In genomic region chr7:143416565-143417149, GRCh38 we compare ENCODE assay signal across 9 cellular contexts. TPM values are rescaled to one million over a fixed set of nuclear protein-coding genes. Genes with fewer than 3 reads are reported as not detected.
DNase-seq lines count a peak whose midpoint lies in the region; ATAC-seq and TF ChIP-seq lines count a peak whose summit lies in the region.
"Had no signal": no experiment of that assay in that cellular context is flagged by ENCODE, and none has a peak within 500 bp of the region (broad histone marks: within the 10 kb centered on the region; RNA-seq: fewer than 3 reads in every experiment).

No MANE protein-coding gene starts in this region.

- peaks cover 70% of the 10 kb centered on the region for H3K4me1 Mint-ChIP-seq in WTC11

- H3K4me1 ChIP-seq in left ventricle myocardium inferior (peaks cover under 1% of the 10 kb centered on the region), suprapubic skin (peaks cover 11% of the 10 kb centered on the region)

- peak; percentile 51 for TF ChIP-seq CTCF in WTC11 (IDR thresholded peaks at IDR 0.05)
- peak; percentile 85 for TF ChIP-seq CTCF in left ventricle myocardium inferior (IDR thresholded peaks at IDR 0.05; ENCODE audit: borderline replicate concordance)
- peak; percentile 65 to 74 for TF ChIP-seq CTCF in suprapubic skin (IDR thresholded peaks at IDR 0.05)

- DNase-seq in COR-L47 (lab: John Stamatoyannopoulos, UW): peak; percentile 40
- peak; percentile 50 for DNase-seq in GM19240 (ENCODE audit: insufficient read length, low spot score)
- DNase-seq in NCI-H1092 treated with DMSO at 0.1 percent for 48 hours (lab: John Stamatoyannopoulos, UW): peak; percentile 33
- no peak for DNase-seq in WTC11 (ENCODE audit: low spot score)
- no peak for DNase-seq in left ventricle myocardium inferior
- no peak for DNase-seq in suprapubic skin (ENCODE audit: low spot score in 2 of 2)

- H3K9me3 ChIP-seq in left ventricle myocardium inferior (replicated peaks) (no peaks in the 10 kb centered on the region), suprapubic skin (no peaks in the 10 kb centered on the region)

- H3K36me3 Mint-ChIP-seq in WTC11: peaks cover 29% of the 10 kb centered on the region

- H3K4me3 Mint-ChIP-seq in WTC11: no peak overlapping the region
- H3K4me3 Mint-ChIP-seq: T-helper 1 cell treated with Interleukin-12 subunit alpha and Interleukin-12 subunit beta and Interleukin-4 antibody, amounts not matched to agents 30 μg/mL and 1 μg/mL, for 36 hours had no signal

- H3K27ac ChIP-seq in left ventricle myocardium inferior (replicated peaks): no peak overlapping the region
- peak overlapping the region; percentile 38 for H3K27ac ChIP-seq in suprapubic skin

- intact Hi-C loops in left ventricle myocardium inferior (cut with micrococcal nuclease): loop anchor here (5.0 to 10.0 kb wide), 2 partner anchors 52 to 174 kb away; partner anchors contain the start of gene FAM131B

- H3K4me3 ChIP-seq in left ventricle myocardium inferior (no peak overlapping the region), suprapubic skin (no peak overlapping the region)

- H3K27ac Mint-ChIP-seq in WTC11: no peak overlapping the region
- H3K27ac Mint-ChIP-seq: T-helper 1 cell treated with Interleukin-12 subunit alpha and Interleukin-12 subunit beta and Interleukin-4 antibody, amounts not matched to agents 30 μg/mL and 1 μg/mL, for 36 hours had no signal

- TF ChIP-seq POLR2A in suprapubic skin (IDR thresholded peaks at IDR 0.05): no peak

- ATAC-seq in WTC11: no peak
- ATAC-seq in HG02981 (IDR thresholded peaks at IDR 0.05; ENCODE audit: unreplicated experiment): no peak
- no peak for ATAC-seq in HG03439 (IDR thresholded peaks at IDR 0.05; ENCODE audit: unreplicated experiment)

- POLR2A ChIA-PET in WTC11 (lab: Charles Lee): interaction anchor here (0.6 to 1.0 kb wide), 3 partner anchors 9 to 108 kb away, joined by 3 to 4 read pairs (median 3); no protein-coding TSS in a partner anchor

- no peaks in the 10 kb centered on the region for H3K36me3 ChIP-seq in left ventricle myocardium inferior
- no peaks in the 10 kb centered on the region for H3K36me3 ChIP-seq in suprapubic skin

- 8% methylated on average over 3 of the region's 3 CpGs for whole genome bisulfite sequencing in suprapubic skin

- TF ChIP-seq EP300 in suprapubic skin (IDR thresholded peaks at IDR 0.05): no peak

- CTCF ChIA-PET in WTC11 (lab: Charles Lee): interaction anchor here (0.7 to 3.1 kb wide), 18 partner anchors 9 to 319 kb away, joined by 3 to 26 read pairs (median 4); partner anchors contain the start of gene EPHA1

- H3K9me3 Mint-ChIP-seq in WTC11: peaks cover 16% of the 10 kb centered on the region
- H3K9me3 Mint-ChIP-seq: T-helper 1 cell treated with Interleukin-12 subunit alpha and Interleukin-12 subunit beta and Interleukin-4 antibody, amounts not matched to agents 30 μg/mL and 1 μg/mL, for 36 hours had no signal

- no peaks in the 10 kb centered on the region for H3K27me3 Mint-ChIP-seq in WTC11 (ENCODE audit: low read depth)

- H3K27me3 ChIP-seq in left ventricle myocardium inferior (ENCODE audit: low read depth): peaks cover 69% of the 10 kb centered on the region
- no peaks in the 10 kb centered on the region for H3K27me3 ChIP-seq in suprapubic skin

TF ChIP-seq in WTC11, 78 proteins besides CTCF, POLR2A, EP300 and RAD21 (continues in another document):
- TF ChIP-seq ZNF512 (CRISPR knock-in tag; IDR thresholded peaks at IDR 0.05; ENCODE audit: borderline replicate concordance) (no peak), ELF4 (CRISPR knock-in tag; IDR thresholded peaks at IDR 0.05; ENCODE audit: low read depth) (no peak), ZNF423 (CRISPR knock-in tag; IDR thresholded peaks at IDR 0.05) (no peak), OVOL2 (CRISPR knock-in tag; IDR thresholded peaks at IDR 0.05; ENCODE audit: borderline replicate concordance) (no peak), TP53 (CRISPR knock-in tag; IDR thresholded peaks at IDR 0.05) (no peak), TCF7 (CRISPR knock-in tag; IDR thresholded peaks at IDR 0.05; ENCODE audit: low read depth) (no peak), PREB (CRISPR knock-in tag; IDR thresholded peaks at IDR 0.05; ENCODE audit: borderline replicate concordance) (no peak), E2F4 (CRISPR knock-in tag; IDR thresholded peaks at IDR 0.05; ENCODE audit: borderline replicate concordance, low read depth) (no peak), E2F1 (CRISPR knock-in tag; IDR thresholded peaks at IDR 0.05) (no peak), ZNF671 (CRISPR knock-in tag; IDR thresholded peaks at IDR 0.05) (no peak), ESRRA (CRISPR knock-in tag; IDR thresholded peaks at IDR 0.05; ENCODE audit: borderline replicate concordance) (no peak), JUN (CRISPR knock-in tag; IDR thresholded peaks at IDR 0.05) (no peak), STAT6 (CRISPR knock-in tag; conservative IDR thresholded peaks at IDR 0.05; ENCODE audit: low read depth) (no peak)

RNA-seq across cellular contexts. Expression of gene EPHA1, which starts 8.0 kb away (rescaled TPM):
- total RNA-seq in WTC11 (2021) (159 to 203 TPM (median 162 TPM) in 3 replicates), left ventricle myocardium inferior (not detected), suprapubic skin (10 to 100 TPM; 60.9 to 94.4 (median 67.7) TPM)

RNA-seq across cellular contexts. Expression of gene TAS2R60, which starts 26.6 kb away (rescaled TPM):
- total RNA-seq in WTC11 (2021) (0.21 to 0.39 TPM (median 0.24 TPM) in 3 replicates), left ventricle myocardium inferior (not detected), suprapubic skin (not detected)

RNA-seq across cellular contexts. Expression of gene ZYX, which starts 35.5 kb away (rescaled TPM):
- total RNA-seq in WTC11 (2021) (166 to 179 TPM (median 167 TPM) in 3 replicates), left ventricle myocardium inferior (68.4 TPM), suprapubic skin (10 to 100 TPM; 46.3 to 73.0 (median 59.3) TPM)

RNA-seq across cellular contexts. Expression of gene FAM131B, which starts 54.1 kb away (rescaled TPM):
- total RNA-seq in WTC11 (2021) (24.0 to 26.3 TPM (median 25.3 TPM) in 3 replicates), left ventricle myocardium inferior (0.47 TPM), suprapubic skin (under 1 TPM in 3 of 4 donors, not detected in 1; 0.13 to 0.40 (median 0.19) TPM)

Comparison
In these comparisons a context has a peak if more than half of its experiments do, and no peak if none do; other contexts are left out.
1. DNase-seq: peak in COR-L47 (single experiment), GM19240 (single experiment) and NCI-H1092 treated with DMSO at 0.1 percent for 48 hours (single experiment); none in WTC11 (single experiment), left ventricle myocardium inferior (single experiment) and suprapubic skin (0 of 2).
2. RNA of gene EPHA1, which starts 8.0 kb away (total RNA-seq): 159 to 203 TPM in WTC11 and 60.9 to 94.4 TPM in suprapubic skin; not detected in left ventricle myocardium inferior (single experiment); every median in the first group is over 10 times any median in the second.
3. Peak in every context shown above with its lines, with median percentiles within 50 percentile points of each other: CTCF ChIP-seq.